ENCODE assay signal across 17 cellular contexts in the genomic region with DNA sequence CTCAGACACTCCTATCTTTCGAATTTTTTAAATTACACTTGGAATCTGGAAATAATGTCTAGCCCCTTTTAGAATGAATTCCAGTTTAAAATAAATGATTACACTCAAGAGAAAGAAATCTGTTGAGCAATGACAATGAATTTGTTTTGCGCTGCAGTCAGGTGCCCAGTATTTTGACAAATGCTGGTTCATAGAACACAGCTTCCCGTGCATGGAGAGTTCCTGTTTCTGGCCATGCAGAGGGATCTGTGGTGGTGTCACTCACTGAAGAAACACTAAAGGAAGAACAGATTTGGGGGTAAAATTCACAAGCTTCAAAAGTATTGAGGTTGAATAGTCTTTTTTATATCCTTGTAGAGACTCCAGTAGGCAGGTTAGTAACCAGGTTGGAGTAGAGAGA.
"Had no signal": no experiment of that assay in that cellular context is flagged by ENCODE, and none has a peak within 500 bp of the region (broad histone marks: within the 10 kb centered on the region; RNA-seq: fewer than 3 reads in every experiment).

No MANE protein-coding gene starts in this region.

- H3K4me3 Mint-ChIP-seq: activated B cell treated with CpG ODN at 0.5 μM for 24 hours; activated CD8-positive, alpha-beta T cell treated with anti-CD3 and anti-CD28 coated beads for 36 hours; activated naive CD4-positive, alpha-beta T cell treated with anti-CD3 and anti-CD28 coated beads, Interleukin-2, amount 50 U/mL, for 24 hours; naive thymus-derived CD8-positive, alpha-beta T cell; stimulated activated naive CD8-positive, alpha-beta T cell treated with anti-CD3 and anti-CD28 coated beads, Interleukin-15, Interleukin-2, amounts not matched to agents 100 ng/mL and 50 ng/mL, for 24 hours; type B pancreatic cell had no signal

- H3K27ac ChIP-seq: adrenal gland, hepatocyte, suprapubic skin had no signal

- H3K27ac Mint-ChIP-seq: activated B cell treated with CpG ODN at 0.5 μM for 24 hours; activated CD8-positive, alpha-beta T cell treated with anti-CD3 and anti-CD28 coated beads for 36 hours; activated naive CD4-positive, alpha-beta T cell treated with anti-CD3 and anti-CD28 coated beads, Interleukin-2, amount 50 U/mL, for 24 hours; stimulated activated naive CD8-positive, alpha-beta T cell treated with anti-CD3 and anti-CD28 coated beads, Interleukin-15, Interleukin-2, amounts not matched to agents 100 ng/mL and 50 ng/mL, for 24 hours; type B pancreatic cell had no signal

- H3K36me3 Mint-ChIP-seq: activated naive CD4-positive, alpha-beta T cell treated with anti-CD3 and anti-CD28 coated beads, Interleukin-2, amount 50 U/mL, for 24 hours; naive thymus-derived CD8-positive, alpha-beta T cell; type B pancreatic cell had no signal

- H3K36me3 ChIP-seq: adrenal gland, suprapubic skin had no signal

- H3K9me3 Mint-ChIP-seq: activated B cell treated with CpG ODN at 0.5 μM for 24 hours; activated CD8-positive, alpha-beta T cell treated with anti-CD3 and anti-CD28 coated beads for 36 hours; activated naive CD4-positive, alpha-beta T cell treated with anti-CD3 and anti-CD28 coated beads, Interleukin-2, amount 50 U/mL, for 24 hours; naive thymus-derived CD8-positive, alpha-beta T cell; stimulated activated naive CD8-positive, alpha-beta T cell treated with anti-CD3 and anti-CD28 coated beads, Interleukin-15, Interleukin-2, amounts not matched to agents 100 ng/mL and 50 ng/mL, for 24 hours; type B pancreatic cell had no signal

- H3K4me1 ChIP-seq: suprapubic skin had no signal

- H3K4me3 ChIP-seq: adrenal gland, hepatocyte, suprapubic skin had no signal

- ATAC-seq: activated CD8-positive, alpha-beta T cell treated with anti-CD3 and anti-CD28 coated beads for 36 hours; esophagus mucosa; naive thymus-derived CD8-positive, alpha-beta T cell had no signal

- H3K27me3 ChIP-seq: adrenal gland, hepatocyte, suprapubic skin had no signal

- DNase-seq: activated B cell treated with CpG ODN at 0.5 μM for 24 hours; activated CD4-positive, alpha-beta T cell treated with anti-CD3 and anti-CD28 coated beads for 48 hours; activated CD8-positive, alpha-beta T cell treated with anti-CD3 and anti-CD28 coated beads for 36 hours; activated effector memory CD4-positive, alpha-beta T cell treated with anti-CD3 and anti-CD28 coated beads, Interleukin-2, amount 50 U/mL, for 16 hours; activated T-cell treated with anti-CD3 and anti-CD28 coated beads, Interleukin-2, amount 50 U/mL, for 48 hours; caudate nucleus; mesenchymal stem cell; naive thymus-derived CD8-positive, alpha-beta T cell; retina; small intestine had no signal

- H3K27me3 Mint-ChIP-seq: activated CD8-positive, alpha-beta T cell treated with anti-CD3 and anti-CD28 coated beads for 36 hours; activated naive CD4-positive, alpha-beta T cell treated with anti-CD3 and anti-CD28 coated beads, Interleukin-2, amount 50 U/mL, for 24 hours; naive thymus-derived CD8-positive, alpha-beta T cell; stimulated activated naive CD8-positive, alpha-beta T cell treated with anti-CD3 and anti-CD28 coated beads, Interleukin-15, Interleukin-2, amounts not matched to agents 100 ng/mL and 50 ng/mL, for 24 hours; type B pancreatic cell had no signal

- H3K9me3 ChIP-seq: adrenal gland, suprapubic skin had no signal
